In the genomic region with DNA sequence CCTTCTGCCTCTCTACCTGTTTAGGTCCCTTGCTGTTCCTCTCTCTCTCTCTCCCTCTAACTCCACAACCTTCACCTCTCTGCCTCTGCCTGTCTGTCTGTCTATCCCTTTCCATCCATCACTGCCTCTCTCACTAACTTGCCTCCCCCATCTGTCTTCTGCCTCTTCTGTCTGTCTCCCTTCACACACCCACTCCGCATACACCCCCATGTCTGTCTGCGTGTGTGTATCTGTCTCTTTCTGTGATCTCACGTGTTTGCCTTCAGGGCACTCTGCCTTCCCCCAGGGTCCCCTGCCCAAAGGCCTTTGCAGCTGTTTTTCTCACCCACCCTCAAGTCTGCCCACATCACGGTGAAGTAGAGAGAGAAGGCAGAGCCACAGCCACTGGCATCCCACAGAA, we compare ENCODE assay signal across 24 cellular contexts. TPM values are rescaled to one million over a fixed set of nuclear protein-coding genes. Genes with fewer than 3 reads are reported as not detected.
"Had no signal": no experiment of that assay in that cellular context is flagged by ENCODE, and none has a peak within 500 bp of the region (broad histone marks: within the 10 kb centered on the region; RNA-seq: fewer than 3 reads in every experiment).

No MANE protein-coding gene starts in this region.

- H3K27ac ChIP-seq: adrenal gland, breast epithelium, SJSA1 had no signal

- H3K36me3 ChIP-seq: adrenal gland, breast epithelium, SJSA1 had no signal

- ATAC-seq: activated T-cell treated with anti-CD3 and anti-CD28 coated beads, Interleukin-2, amount 50 U/mL, for 72 hours; SK-N-SH treated with all-trans-retinoic acid at 6 μM for 48 hours had no signal

- H3K4me3 ChIP-seq: adrenal gland, breast epithelium, SJSA1 had no signal

- H3K4me3 Mint-ChIP-seq: activated CD4-positive, alpha-beta memory T cell treated with anti-CD3 and anti-CD28 coated beads for 36 hours; activated CD4-positive, alpha-beta T cell treated with anti-CD3 and anti-CD28 coated beads, Interleukin-2, amount 10 ng/mL, durations not matched to agents 7 days and 5 days; activated naive CD8-positive, alpha-beta T cell; activated T-cell treated with anti-CD3 and anti-CD28 coated beads, Interleukin-2, amount 50 U/mL, for 72 hours; T-helper 1 cell treated with Interleukin-12 subunit alpha and Interleukin-12 subunit beta and Interleukin-4 antibody, amounts not matched to agents 30 μg/mL and 1 μg/mL, for 36 hours had no signal

- H3K4me1 ChIP-seq: adrenal gland, breast epithelium, SJSA1 had no signal

- H3K9me3 ChIP-seq: adrenal gland, breast epithelium, SJSA1 had no signal

- H3K27ac Mint-ChIP-seq: activated CD4-positive, alpha-beta memory T cell treated with anti-CD3 and anti-CD28 coated beads for 36 hours; activated CD4-positive, alpha-beta T cell treated with anti-CD3 and anti-CD28 coated beads, Interleukin-2, amount 10 ng/mL, durations not matched to agents 7 days and 5 days; activated naive CD8-positive, alpha-beta T cell; activated T-cell treated with anti-CD3 and anti-CD28 coated beads, Interleukin-2, amount 50 U/mL, for 72 hours; activated T-helper 2 cell treated with anti-CD3 and anti-CD28 coated beads, Interferon-gamma antibody, Interleukin-2, Interleukin-4, amounts not matched to agents 10 μg/mL and 5 μg/mL and 100 μg/mL, durations not matched to agents 14 hours and 24 hours and 36 hours; T-helper 1 cell treated with Interleukin-12 subunit alpha and Interleukin-12 subunit beta and Interleukin-4 antibody, amounts not matched to agents 30 μg/mL and 1 μg/mL, for 36 hours had no signal

- DNase-seq: activated CD4-positive, alpha-beta memory T cell treated with anti-CD3 and anti-CD28 coated beads for 36 hours; activated CD4-positive, alpha-beta T cell treated with anti-CD3 and anti-CD28 coated beads, Interleukin-2, amount 10 ng/mL, durations not matched to agents 7 days and 5 days; activated CD4-positive, CD25-positive, alpha-beta regulatory T cell; activated CD8-positive, alpha-beta memory T cell treated with anti-CD3 and anti-CD28 coated beads, Interleukin-2, amount 50 U/mL, for 4 hours; activated gamma-delta T cell treated with Interleukin-2 at 50 U/mL for 16 hours; activated T-cell treated with anti-CD3 and anti-CD28 coated beads, Interleukin-2, amount 50 U/mL, for 72 hours; adrenal gland; aorta; Kasumi-1; NCI-H1105 treated with DMSO at 0.1 percent for 48 hours; NCI-H1436 treated with DMSO at 0.1 percent for 48 hours; NCI-H187; NCI-H2081; NCI-H69; SHP77; SW 1271; T-helper 9 cell had no signal

- H3K36me3 Mint-ChIP-seq: activated CD4-positive, alpha-beta memory T cell treated with anti-CD3 and anti-CD28 coated beads for 36 hours; activated naive CD8-positive, alpha-beta T cell had no signal

- FAIRE-seq: RCC 7860 had no signal

- H3K27me3 Mint-ChIP-seq: activated CD4-positive, alpha-beta memory T cell treated with anti-CD3 and anti-CD28 coated beads for 36 hours; activated naive CD8-positive, alpha-beta T cell had no signal

- H3K9me3 Mint-ChIP-seq: activated CD4-positive, alpha-beta memory T cell treated with anti-CD3 and anti-CD28 coated beads for 36 hours; activated CD4-positive, alpha-beta T cell treated with anti-CD3 and anti-CD28 coated beads, Interleukin-2, amount 10 ng/mL, durations not matched to agents 7 days and 5 days; activated T-cell treated with anti-CD3 and anti-CD28 coated beads, Interleukin-2, amount 50 U/mL, for 72 hours; activated T-helper 2 cell treated with anti-CD3 and anti-CD28 coated beads, Interferon-gamma antibody, Interleukin-2, Interleukin-4, amounts not matched to agents 10 μg/mL and 5 μg/mL and 100 μg/mL, durations not matched to agents 14 hours and 24 hours and 36 hours; T-helper 1 cell treated with Interleukin-12 subunit alpha and Interleukin-12 subunit beta and Interleukin-4 antibody, amounts not matched to agents 30 μg/mL and 1 μg/mL, for 36 hours had no signal

- H3K27me3 ChIP-seq: adrenal gland, breast epithelium had no signal

RNA-seq across cellular contexts. Expression of gene RTN4RL2, which starts 7.9 kb away (rescaled TPM):
- total RNA-seq: activated T-helper 2 cell treated with anti-CD3 and anti-CD28 coated beads, Interferon-gamma antibody, Interleukin-2, Interleukin-4, amounts not matched to agents 10 μg/mL and 5 μg/mL and 100 μg/mL, durations not matched to agents 14 hours and 24 hours and 36 hours; SJSA1 had no signal
